Comparison of ENCODE assay signal across 28 cellular contexts in the genomic region with DNA sequence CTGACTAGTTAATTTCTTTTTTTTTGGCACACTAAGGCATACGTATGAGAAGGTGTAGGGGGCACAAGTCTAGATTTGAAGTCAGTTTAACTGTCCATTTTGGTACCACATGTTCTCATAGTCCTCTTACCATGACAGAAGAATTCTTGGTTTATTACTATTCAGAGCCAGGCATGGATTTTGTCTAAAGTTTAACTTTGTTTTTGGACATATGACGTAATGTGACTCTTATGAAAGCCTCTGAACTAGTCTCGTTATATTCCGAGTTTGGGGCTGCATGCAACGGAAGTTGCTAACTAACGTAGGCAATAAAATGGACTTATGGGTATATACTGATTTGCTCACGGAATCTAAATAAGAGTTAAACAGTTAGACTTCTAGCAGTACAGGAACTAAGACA.
"Had no signal": no experiment of that assay in that cellular context is flagged by ENCODE, and none has a peak within 500 bp of the region (broad histone marks: within the 10 kb centered on the region; RNA-seq: fewer than 3 reads in every experiment).

No MANE protein-coding gene starts in this region.

- H3K4me3 ChIP-seq: colonic mucosa, coronary artery, dorsolateral prefrontal cortex, esophagus muscularis mucosa, esophagus squamous epithelium, gastrocnemius medialis, gastroesophageal sphincter, heart left ventricle, heart right ventricle had no signal

- ATAC-seq: effector memory CD8-positive, alpha-beta T cell; esophagus mucosa; foreskin keratinocyte; gastrocnemius medialis; gastroesophageal sphincter; heart left ventricle; heart right ventricle had no signal

- DNase-seq: colonic mucosa; cortex of kidney; dermis blood vessel endothelial cell; dorsolateral prefrontal cortex; effector CD4-positive, alpha-beta T cell; effector CD8-positive, alpha-beta T cell; effector memory CD4-positive, alpha-beta T cell; effector memory CD8-positive, alpha-beta T cell; endodermal cell; erythroblast; esophagus squamous epithelium; foreskin fibroblast; foreskin keratinocyte; foreskin melanocyte; gastrocnemius medialis; glutamatergic neuron; head of caudate nucleus; heart left ventricle; heart right ventricle had no signal

- H3K27me3 ChIP-seq: colonic mucosa, dorsolateral prefrontal cortex, esophagus muscularis mucosa, esophagus squamous epithelium, foreskin keratinocyte, gastrocnemius medialis, gastroesophageal sphincter, heart right ventricle had no signal

- FAIRE-seq: colon, endometrium, endothelial cell of umbilical vein, frontal cortex had no signal

- H3K27ac ChIP-seq: colonic mucosa, coronary artery, dorsolateral prefrontal cortex, epithelial cell of prostate, esophagus muscularis mucosa, esophagus squamous epithelium, foreskin keratinocyte, gastrocnemius medialis, gastroesophageal sphincter, heart left ventricle, heart right ventricle had no signal

- H3K36me3 ChIP-seq: colonic mucosa, esophagus muscularis mucosa, esophagus squamous epithelium, gastrocnemius medialis, gastroesophageal sphincter, heart left ventricle, heart right ventricle had no signal

- H3K4me1 ChIP-seq: colonic mucosa, esophagus muscularis mucosa, esophagus squamous epithelium, foreskin keratinocyte, gastrocnemius medialis, gastroesophageal sphincter, heart left ventricle, heart right ventricle had no signal

- H3K9me3 ChIP-seq: colonic mucosa, gastrocnemius medialis had no signal
